In genomic region chr6:35620706-35621105, GRCh38 we compare ENCODE assay signal across 21 cellular contexts.
"Had no signal": no experiment of that assay in that cellular context is flagged by ENCODE, and none has a peak within 500 bp of the region (broad histone marks: within the 10 kb centered on the region; RNA-seq: fewer than 3 reads in every experiment).

No MANE protein-coding gene starts in this region.

- H3K4me3 ChIP-seq: cardiac muscle cell, left lung, right atrium auricular region, suprapubic skin had no signal

- H3K27ac Mint-ChIP-seq: activated B cell treated with CpG ODN at 0.5 μM for 24 hours; activated CD8-positive, alpha-beta T cell treated with anti-CD3 and anti-CD28 coated beads for 36 hours; activated naive CD4-positive, alpha-beta T cell treated with anti-CD3 and anti-CD28 coated beads, Interleukin-2, amount 10 ng/mL, durations not matched to agents 7 days and 5 days; mesothelial cell of epicardium; nephron progenitor cell; progenitor cell of endocrine pancreas had no signal

- H3K27me3 ChIP-seq: cardiac muscle cell, left lung, right atrium auricular region, suprapubic skin had no signal

- H3K4me1 ChIP-seq: suprapubic skin had no signal

- H3K4me1 Mint-ChIP-seq: activated B cell treated with CpG ODN at 0.5 μM for 24 hours, nephron progenitor cell had no signal

- H3K9me3 ChIP-seq: left lung, right atrium auricular region, suprapubic skin had no signal

- H3K27ac ChIP-seq: cardiac muscle cell, left lung, right atrium auricular region, suprapubic skin had no signal

- H3K9me3 Mint-ChIP-seq: activated B cell treated with CpG ODN at 0.5 μM for 24 hours; activated CD8-positive, alpha-beta T cell treated with anti-CD3 and anti-CD28 coated beads for 36 hours; activated naive CD4-positive, alpha-beta T cell treated with anti-CD3 and anti-CD28 coated beads, Interleukin-2, amount 10 ng/mL, durations not matched to agents 7 days and 5 days; activated T-cell treated with anti-CD3 and anti-CD28 coated beads, Interleukin-2, amount 50 U/mL, for 4 hours; effector memory CD8-positive, alpha-beta T cell; mesothelial cell of epicardium; nephron progenitor cell had no signal

- H3K4me3 Mint-ChIP-seq: activated B cell treated with CpG ODN at 0.5 μM for 24 hours; activated CD8-positive, alpha-beta T cell treated with anti-CD3 and anti-CD28 coated beads for 36 hours; activated naive CD4-positive, alpha-beta T cell treated with anti-CD3 and anti-CD28 coated beads, Interleukin-2, amount 10 ng/mL, durations not matched to agents 7 days and 5 days; activated T-cell treated with anti-CD3 and anti-CD28 coated beads, Interleukin-2, amount 50 U/mL, for 4 hours; effector memory CD8-positive, alpha-beta T cell; mesothelial cell of epicardium; nephron progenitor cell had no signal

- H3K27me3 Mint-ChIP-seq: activated B cell treated with CpG ODN at 0.5 μM for 24 hours; activated CD8-positive, alpha-beta T cell treated with anti-CD3 and anti-CD28 coated beads for 36 hours; activated naive CD4-positive, alpha-beta T cell treated with anti-CD3 and anti-CD28 coated beads, Interleukin-2, amount 10 ng/mL, durations not matched to agents 7 days and 5 days; effector memory CD8-positive, alpha-beta T cell; progenitor cell of endocrine pancreas had no signal

- DNase-seq: activated B cell treated with CpG ODN at 0.5 μM for 24 hours; activated CD4-positive, alpha-beta T cell treated with anti-CD3 and anti-CD28 coated beads for 48 hours; activated CD8-positive, alpha-beta T cell treated with anti-CD3 and anti-CD28 coated beads for 36 hours; activated naive CD4-positive, alpha-beta T cell treated with anti-CD3 and anti-CD28 coated beads, Interleukin-2, amount 10 ng/mL, durations not matched to agents 7 days and 5 days; activated T-cell treated with anti-CD3 and anti-CD28 coated beads, Interleukin-2, amount 50 U/mL, for 4 hours; amniotic stem cell; dermis blood vessel endothelial cell; effector memory CD8-positive, alpha-beta T cell; foreskin melanocyte; head of caudate nucleus; left lung; nephron progenitor cell; stimulated activated naive CD8-positive, alpha-beta T cell treated with anti-CD3 and anti-CD28 coated beads, Interleukin-15, Interleukin-2, amounts not matched to agents 100 U/mL and 50 U/mL, for 24 hours; SW 1271; T-helper 9 cell; trophoblast cell had no signal

- ATAC-seq: activated CD8-positive, alpha-beta T cell treated with anti-CD3 and anti-CD28 coated beads for 36 hours; activated T-cell treated with anti-CD3 and anti-CD28 coated beads, Interleukin-2, amount 50 U/mL, for 4 hours; effector memory CD8-positive, alpha-beta T cell; left lung; stimulated activated naive CD8-positive, alpha-beta T cell treated with anti-CD3 and anti-CD28 coated beads, Interleukin-15, Interleukin-2, amounts not matched to agents 100 U/mL and 50 U/mL, for 24 hours had no signal
